Comparison of ENCODE assay signal across 8 cellular contexts in genomic region chr6:129749749-129750120, GRCh38. TPM values are rescaled to one million over a fixed set of nuclear protein-coding genes. Genes with fewer than 3 reads are reported as not detected.
DNase-seq lines count a peak whose midpoint lies in the region; ATAC-seq and TF ChIP-seq lines count a peak whose summit lies in the region.

No MANE protein-coding gene starts in this region.

- CTCF ChIA-PET in SK-N-SH (lab: Yijun Ruan, JAX), result interaction anchor here (1.1 to 1.6 kb wide), 3 partner anchors 16 to 151 kb away, joined by 3 to 12 read pairs (median 4); no protein-coding TSS in a partner anchor

- no peak for TF ChIP-seq POLR2A in tibial nerve (IDR thresholded peaks at IDR 0.05)

- no peaks in the 10 kb centered on the region for H3K79me2 ChIP-seq in SK-N-SH (ENCODE audit: insufficient read depth)

- TF ChIP-seq RAD21 in SK-N-SH (IDR thresholded peaks at IDR 0.05; ENCODE audit: low read length), result no peak

- WGBS in SK-N-SH (ENCODE audit: low lambda C conversion rate), result 25% methylated on average over 4 of the region's 4 CpGs
- 43 to 46% methylated on average over 4 of the region's 4 CpGs for WGBS in tibial nerve, 2 donors

- H3K4me2 ChIP-seq in SK-N-SH, result peak overlapping the region; percentile 67

- no peak overlapping the region; the same call in 1 of the 2 replicates for H2AFZ ChIP-seq in SK-N-SH (ENCODE audit: low read depth)

- H3K9me2 ChIP-seq in SK-N-SH, result no peaks in the 10 kb centered on the region

- H3K9me3 ChIP-seq in SK-N-SH, result no peaks in the 10 kb centered on the region
- H3K9me3 ChIP-seq in tibial nerve, result no peaks in the 10 kb centered on the region

- H3K4me3 ChIP-seq in SK-N-SH (ENCODE audit: low read depth in 2 of 2, low read length in 1 of 2) (peak overlapping the region in 1 of 2 experiments; percentile 15; a peak in 1 of 4 replicates), foreskin fibroblast (ENCODE audit: low read depth in 1 of 2, low read length in 2 of 2) (no peak overlapping the region), tibial nerve (no peak overlapping the region)

- ATAC-seq in GM18511 (IDR thresholded peaks at IDR 0.05; ENCODE audit: unreplicated experiment), result peak; percentile 48
- ATAC-seq in HG03095 (IDR thresholded peaks at IDR 0.05; ENCODE audit: unreplicated experiment), result peak; percentile 23

- peak overlapping the region; percentile 78 to 96 for H3K27ac ChIP-seq in SK-N-SH (ENCODE audit: low read depth in 2 of 2, low read length in 1 of 2)
- H3K27ac ChIP-seq in tibial nerve, result peak overlapping the region in 3 of 4 donors; percentile 8 to 70 (median 40)

- peak overlapping the region; percentile 54 for H3K9ac ChIP-seq in SK-N-SH

- H3K27me3 ChIP-seq in SK-N-SH (ENCODE audit: insufficient read depth) (no peaks in the 10 kb centered on the region), tibial nerve (no peaks in the 10 kb centered on the region)

- no peaks in the 10 kb centered on the region for H4K20me1 ChIP-seq in SK-N-SH (ENCODE audit: insufficient read depth)

- POLR2A ChIA-PET in SK-N-SH (lab: Yijun Ruan, JAX), result no interaction called here

- H3K4me1 ChIP-seq in SK-N-SH (ENCODE audit: control insufficient read depth in 1 of 2, insufficient read depth in 2 of 2, low read depth in 1 of 2, low read length in 1 of 2), result peaks cover 0 to 64% of the 10 kb centered on the region in 2 experiments; a peak in 3 of 4 replicates
- peaks cover 0 to 46% (median 13%) of the 10 kb centered on the region in 4 donors for H3K4me1 ChIP-seq in tibial nerve

- H3K36me3 ChIP-seq in SK-N-SH (replicated peaks in 1 of 2; ENCODE audit: control insufficient read depth in 1 of 2, insufficient read depth in 2 of 2, low read length in 1 of 2), result no peaks in the 10 kb centered on the region
- no peaks in the 10 kb centered on the region for H3K36me3 ChIP-seq in tibial nerve

- TF ChIP-seq CTCF in SK-N-SH (IDR thresholded peaks at IDR 0.05) (no peak), foreskin fibroblast (IDR thresholded peaks at IDR 0.05; ENCODE audit: low read depth, low read length) (no peak), tibial nerve (IDR thresholded peaks at IDR 0.05) (no peak)

- no peak for DNase-seq in SK-N-SH
- DNase-seq in foreskin fibroblast, result peak; percentile 75 to 83
- peak in 1 of 2 donors; percentile 22 for DNase-seq in tibial nerve (ENCODE audit: low spot score in 2 of 2)
- DNase-seq in islet precursor cell, result no peak
- DNase-seq in NCI-H1930 (lab: John Stamatoyannopoulos, UW), result no peak
- DNase-seq in OCI-M2 (lab: John Stamatoyannopoulos, UW; ENCODE audit: unreplicated experiment), result no peak

- H3F3A ChIP-seq in SK-N-SH (replicated peaks; ENCODE audit: insufficient read depth), result peaks cover 64% of the 10 kb centered on the region

- TF ChIP-seq EP300 in SK-N-SH (IDR thresholded peaks at IDR 0.05; ENCODE audit: borderline replicate concordance in 1 of 2, low read depth in 1 of 2, low read length in 1 of 2) (peak; percentile 18 to 51; a peak in 2 of 4 replicates), tibial nerve (IDR thresholded peaks at IDR 0.05) (peak in 1 of 2 donors; percentile 13)

TF ChIP-seq in SK-N-SH, 30 proteins besides CTCF, POLR2A, EP300 and RAD21:
- TF ChIP-seq MEF2A (IDR thresholded peaks at IDR 0.05; ENCODE audit: borderline replicate concordance, low read depth) (peak; percentile 77; the same call in 1 of the 2 replicates), EZH2phosphoT487 (IDR thresholded peaks at IDR 0.05; ENCODE audit: borderline replicate concordance, low read depth) (no peak), TAF1 (IDR thresholded peaks at IDR 0.05; ENCODE audit: borderline replicate concordance, low read depth, low read length) (0 out of 2 replicates have a peak, but pooled peaks have one; percentile 21), GATA2 (CRISPR knock-in tag; IDR thresholded peaks at IDR 0.05) (no peak), FOSL2 (IDR thresholded peaks at IDR 0.05; ENCODE audit: borderline replicate concordance, low read depth) (no peak), RXRA (IDR thresholded peaks at IDR 0.05; ENCODE audit: borderline replicate concordance, low read depth) (peak; percentile 48; the same call in 1 of the 2 replicates), PBX3 (IDR thresholded peaks at IDR 0.05) (peak; percentile 48; the same call in 1 of the 2 replicates), SIN3A (IDR thresholded peaks at IDR 0.05; ENCODE audit: borderline replicate concordance, low read depth, low read length) (no peak), FOXM1 (IDR thresholded peaks at IDR 0.05; ENCODE audit: low read depth) (0 out of 2 replicates have a peak, but pooled peaks have one; percentile 39), RFX5 (IDR thresholded peaks at IDR 0.05; ENCODE audit: low read length) (no peak), NFIC (IDR thresholded peaks at IDR 0.05; ENCODE audit: borderline replicate concordance) (peak; percentile 80)

RNA-seq across cellular contexts. Expression of gene ARHGAP18, which starts 39.8 kb away (rescaled TPM):
- polyA plus RNA-seq in SK-N-SH (2012; rRNA removed), result 25.0 and 32.8 TPM in 2 replicates
- 38.9 and 45.2 TPM in 2 replicates for polyA plus RNA-seq in SK-N-SH (2012; cell fraction: cytosol; rRNA removed)
- 10.2 and 20.0 TPM in 2 replicates for polyA plus RNA-seq in SK-N-SH (2012; cell fraction: nucleus; rRNA removed)
- 10 to 100 TPM in 3 of 4 donors, 1 to 10 TPM in 1; 9.6 to 16.8 (median 13.9) TPM for total RNA-seq in tibial nerve

Comparison
In these comparisons a context has a peak if more than half of its experiments do, and no peak if none do; other contexts are left out.
1. DNase-seq: peak in foreskin fibroblast (2 of 2); none in SK-N-SH (single experiment), islet precursor cell (single experiment), NCI-H1930 (0 of 2) and OCI-M2 (single experiment).